ENCODE assay signal across 22 cellular contexts in genomic region chr5:90437663-90438062, GRCh38.
"Had no signal": no experiment of that assay in that cellular context is flagged by ENCODE, and none has a peak within 500 bp of the region (broad histone marks: within the 10 kb centered on the region; RNA-seq: fewer than 3 reads in every experiment).

No MANE protein-coding gene starts in this region.

- ATAC-seq: activated T-cell treated with anti-CD3 and anti-CD28 coated beads, Interleukin-2, amount 50 U/mL, for 4 hours; activated T-helper 17 cell treated with anti-CD3 and anti-CD28 coated beads, Interleukin-2, amount 50 U/mL, for 72 hours; Panc1; T-helper 17 cell had no signal

- DNase-seq: activated B cell treated with CpG ODN at 0.5 μM for 24 hours; activated CD4-positive, alpha-beta memory T cell treated with anti-CD3 and anti-CD28 coated beads for 36 hours; activated CD4-positive, alpha-beta T cell treated with anti-CD3 and anti-CD28 coated beads, Interleukin-2, amount 10 ng/mL, durations not matched to agents 7 days and 5 days; activated CD8-positive, alpha-beta memory T cell treated with anti-CD3 and anti-CD28 coated beads for 24 hours; activated gamma-delta T cell; activated naive CD4-positive, alpha-beta T cell treated with anti-CD3 and anti-CD28 coated beads for 36 hours; activated T-cell treated with anti-CD3 and anti-CD28 coated beads, Interleukin-2, amount 50 U/mL, for 4 hours; amygdala; MM.1S; NCI-H146; NCI-H187 treated with DMSO at 0.1 percent for 48 hours; NCI-H2081 treated with DMSO at 0.1 percent for 48 hours; NCI-H446 treated with DMSO at 0.1 percent for 48 hours; NCI-H526 treated with DMSO at 0.1 percent for 48 hours; NCI-H82; Right ventricle myocardium superior; RPMI8226; SJCRH30; T-helper 17 cell; T-helper 9 cell had no signal
